ENCODE assay signal across 11 cellular contexts in genomic region chr13:23752111-23753001, GRCh38.
DNase-seq lines count a peak whose midpoint lies in the region; ATAC-seq, FAIRE-seq and TF ChIP-seq lines count a peak whose summit lies in the region.
"Had no signal": no experiment of that assay in that cellular context is flagged by ENCODE, and none has a peak within 500 bp of the region (broad histone marks: within the 10 kb centered on the region; RNA-seq: fewer than 3 reads in every experiment).

No MANE protein-coding gene starts in this region.

- DNase-seq in GM10248 (ENCODE audit: extremely low spot score), result peak; percentile 21
- no peak for DNase-seq in astrocyte (ENCODE audit: low read depth)
- no peak for DNase-seq in ovary
- DNase-seq in NCI-H526 (lab: John Stamatoyannopoulos, UW), result no peak
- DNase-seq in hepatic stellate cell (ENCODE audit: low spot score), result no peak
- DNase-seq: effector CD4-positive, alpha-beta T cell; GF-D8 had no signal

- peak overlapping the region; percentile 89 for H3K27ac ChIP-seq in astrocyte (ENCODE audit: low read depth, low read length)
- H3K27ac ChIP-seq in ovary, result no peak overlapping the region

- POLR2A ChIA-PET in GM10248 (lab: Yijun Ruan, JAX), result no interaction called here

- no peaks in the 10 kb centered on the region for H3K36me3 ChIP-seq in astrocyte (ENCODE audit: insufficient read depth, low read length)
- H3K36me3 ChIP-seq in ovary, result no peaks in the 10 kb centered on the region

- FAIRE-seq in astrocyte (lab: Jason Lieb, UNC), result no peak

- H3K9me3 ChIP-seq in astrocyte (ENCODE audit: insufficient read depth, low read depth, low read length), result no peaks in the 10 kb centered on the region
- no peaks in the 10 kb centered on the region for H3K9me3 ChIP-seq in ovary

- no peak overlapping the region for H2AFZ ChIP-seq in astrocyte (ENCODE audit: low read depth, low read length)

- H3K9me3 Mint-ChIP-seq in astrocyte (ENCODE audit: unreplicated experiment), result no peaks in the 10 kb centered on the region
- H3K9me3 Mint-ChIP-seq in stimulated activated memory B cell treated with anti-CD40 and anti-IgM and Interleukin-4, amounts not matched to agents 10 μg/mL and 1 μg/mL and 100 μg/mL, for 72 hours, result no peaks in the 10 kb centered on the region
- H3K9me3 Mint-ChIP-seq: mesothelial cell of epicardium had no signal

- H3K27ac Mint-ChIP-seq in astrocyte (ENCODE audit: unreplicated experiment), result no peak overlapping the region
- no peak overlapping the region for H3K27ac Mint-ChIP-seq in stimulated activated memory B cell treated with anti-CD40 and anti-IgM and Interleukin-4, amounts not matched to agents 10 μg/mL and 1 μg/mL and 100 μg/mL, for 72 hours

- H3K9ac ChIP-seq in astrocyte (ENCODE audit: low read length), result no peak overlapping the region

- H3K4me2 ChIP-seq in astrocyte (ENCODE audit: low read length), result peak overlapping the region; percentile 34

- no peaks in the 10 kb centered on the region for H4K20me1 ChIP-seq in astrocyte (ENCODE audit: insufficient read depth, low read length)

- intact Hi-C loops in ovary (cut with DNase I), result no loop called here

- ATAC-seq in GM19455 (IDR thresholded peaks at IDR 0.05; ENCODE audit: unreplicated experiment), result peak; percentile 55
- ATAC-seq in HG03135 (IDR thresholded peaks at IDR 0.05; ENCODE audit: unreplicated experiment), result peak; percentile 76
- ATAC-seq in stimulated activated memory B cell treated with anti-CD40 and anti-IgM and Interleukin-4, amounts not matched to agents 10 μg/mL and 1 μg/mL and 100 μg/mL, for 72 hours, result no peak

- no peak for TF ChIP-seq CTCF in GM10248 (IDR thresholded peaks at IDR 0.05; ENCODE audit: control extremely low read depth, extremely low read depth, low read depth, missing control alignments)
- TF ChIP-seq CTCF in astrocyte (IDR thresholded peaks at IDR 0.05; ENCODE audit: insufficient read depth, low read depth, low read length), result no peak
- TF ChIP-seq CTCF in ovary (IDR thresholded peaks at IDR 0.05), result no peak

- 67 to 81% (median 81%) methylated on average over 1 of the region's 1 CpG for WGBS in ovary, 3 donors

- no peaks in the 10 kb centered on the region for H3K79me2 ChIP-seq in astrocyte (ENCODE audit: insufficient read depth, low read length)

- no peaks in the 10 kb centered on the region for H3K27me3 Mint-ChIP-seq in astrocyte (ENCODE audit: low read depth, unreplicated experiment)
- H3K27me3 Mint-ChIP-seq in stimulated activated memory B cell treated with anti-CD40 and anti-IgM and Interleukin-4, amounts not matched to agents 10 μg/mL and 1 μg/mL and 100 μg/mL, for 72 hours, result no peaks in the 10 kb centered on the region

- CTCF ChIA-PET in GM10248 (lab: Yijun Ruan, JAX), result interaction anchor here (1.0 to 2.1 kb wide), 6 partner anchors 11 to 241 kb away, joined by 3 to 12 read pairs (median 4); no protein-coding TSS in a partner anchor

- peaks cover 12% of the 10 kb centered on the region for H3K4me1 Mint-ChIP-seq in astrocyte (ENCODE audit: low read depth, unreplicated experiment)
- H3K4me1 Mint-ChIP-seq in stimulated activated memory B cell treated with anti-CD40 and anti-IgM and Interleukin-4, amounts not matched to agents 10 μg/mL and 1 μg/mL and 100 μg/mL, for 72 hours, result peaks cover 10% of the 10 kb centered on the region

- H3K27me3 ChIP-seq in astrocyte (ENCODE audit: insufficient read depth, low read length), result no peaks in the 10 kb centered on the region
- no peaks in the 10 kb centered on the region for H3K27me3 ChIP-seq in ovary

- H3K4me3 Mint-ChIP-seq in astrocyte (ENCODE audit: unreplicated experiment), result no peak overlapping the region
- H3K4me3 Mint-ChIP-seq in stimulated activated memory B cell treated with anti-CD40 and anti-IgM and Interleukin-4, amounts not matched to agents 10 μg/mL and 1 μg/mL and 100 μg/mL, for 72 hours, result no peak overlapping the region
- H3K4me3 Mint-ChIP-seq: mesothelial cell of epicardium had no signal

- TF ChIP-seq EP300 in ovary (IDR thresholded peaks at IDR 0.05), result no peak

- TF ChIP-seq POLR2A in ovary (IDR thresholded peaks at IDR 0.05), result no peak

- H3K4me1 ChIP-seq in astrocyte (ENCODE audit: insufficient read depth, low read length) (peaks cover 41% of the 10 kb centered on the region), ovary (ENCODE audit: insufficient read depth) (peaks cover 7% of the 10 kb centered on the region)

- H3K36me3 Mint-ChIP-seq in astrocyte (ENCODE audit: low read depth, unreplicated experiment), result peaks cover 10% of the 10 kb centered on the region
- peaks cover 32% of the 10 kb centered on the region for H3K36me3 Mint-ChIP-seq in stimulated activated memory B cell treated with anti-CD40 and anti-IgM and Interleukin-4, amounts not matched to agents 10 μg/mL and 1 μg/mL and 100 μg/mL, for 72 hours
- H3K36me3 Mint-ChIP-seq: mesothelial cell of epicardium had no signal

- H3K4me3 ChIP-seq in astrocyte (ENCODE audit: insufficient read depth, low read depth, low read length) (no peak overlapping the region), ovary (no peak overlapping the region)
